ENCODE assay signal across 7 cellular contexts in genomic region chr1:196651637-196652215, GRCh38. TPM values are rescaled to one million over a fixed set of nuclear protein-coding genes. Genes with fewer than 3 reads are reported as not detected.
DNase-seq lines count a peak whose midpoint lies in the region; TF ChIP-seq lines count a peak whose summit lies in the region.

CFH (plus strand) TSS chr1:196652043; CDS start chr1:196652118, 75 bp downstream.

- H3K36me3 Mint-ChIP-seq in immature natural killer cell: no peaks in the 10 kb centered on the region

- no peaks in the 10 kb centered on the region for H3K4me1 ChIP-seq in thyroid gland

- TF ChIP-seq POLR2A in thyroid gland (IDR thresholded peaks at IDR 0.05): peak in 1 of 2 donors; percentile 70

- WGBS in adipose tissue, 3 donors: 2 to 28% (median 4%) methylated on average over 5 of the region's 5 CpGs
- WGBS in thyroid gland, 2 donors: 54 to 55% methylated on average over 5 of the region's 5 CpGs

- DNase-seq in LHCN-M2 (ENCODE audit: low read depth) (peak; percentile 95), immature natural killer cell (peak in 1 of 3 donors; percentile 4), thyroid gland (no peak), GM13977 (ENCODE audit: low spot score) (no peak), epidermal melanocyte (ENCODE audit: insufficient read length, low spot score) (no peak), NCI-H1694 treated with DMSO at 0.1 percent for 48 hours (lab: John Stamatoyannopoulos, UW) (no peak)

- H3K27me3 Mint-ChIP-seq in immature natural killer cell (ENCODE audit: low read depth in 3 of 3): peaks cover 0 to 1% (median 0%) of the 10 kb centered on the region in 3 donors

- H3K4me1 Mint-ChIP-seq in immature natural killer cell: peaks cover 20 to 25% of the 10 kb centered on the region in 2 donors

- H3K36me3 ChIP-seq in thyroid gland: no peaks in the 10 kb centered on the region

- H3K27ac Mint-ChIP-seq in immature natural killer cell: peak within 1 kb of the TSS; percentile 2 to 63 (median 21)

- no peak within 1 kb of the TSS for H3K27ac ChIP-seq in adipose tissue (ENCODE audit: low read depth, low read length)
- H3K27ac ChIP-seq in thyroid gland: peak within 1 kb of the TSS in 1 of 3 donors; percentile 19

- TF ChIP-seq CTCF in thyroid gland (IDR thresholded peaks at IDR 0.05) (no peak), GM13977 (IDR thresholded peaks at IDR 0.05; ENCODE audit: extremely low read depth, insufficient read depth, missing control alignments) (no peak)

- intact Hi-C loops in thyroid gland (cut with DNase I): loop anchor here (10.0 kb wide), 1 partner anchor 287 kb away; no protein-coding TSS in a partner anchor

- peaks cover 0 to 11% (median 1%) of the 10 kb centered on the region in 6 donors for H3K9me3 Mint-ChIP-seq in immature natural killer cell

- peak within 1 kb of the TSS; percentile 57 to 78 (median 70) for H3K4me3 Mint-ChIP-seq in immature natural killer cell

- no peak within 1 kb of the TSS for H3K4me3 ChIP-seq in thyroid gland (replicated peaks in 1 of 3)

- no peaks in the 10 kb centered on the region for H3K9me3 ChIP-seq in thyroid gland

- in situ Hi-C loops in GM13977 (cut with MboI; ENCODE audit: low pct_unique_long_range_greater_than_20kb, low sequenced_read_pairs, unreplicated experiment): loop anchor here (25.0 kb wide), 2 partner anchors 314 to 514 kb away; no protein-coding TSS in a partner anchor

- no peaks in the 10 kb centered on the region for H3K27me3 ChIP-seq in thyroid gland

RNA-seq across cellular contexts. Expression of gene CFH, which starts in this region (rescaled TPM):
- total RNA-seq in LHCN-M2 (2014; rRNA removed): 133 and 165 TPM in 2 replicates
- 30.9 TPM for polyA plus RNA-seq in LHCN-M2 (2012)
- 10 to 100 TPM in 2 of 3 donors, 1 to 10 TPM in 1; 6.4 to 37.7 (median 31.3) TPM for polyA plus RNA-seq in adipose tissue
- 1 to 10 TPM in 1 of 3 donors, under 1 TPM in 2; 0.19 to 4.9 (median 0.74) TPM for polyA plus RNA-seq in immature natural killer cell
- 100 to 1,000 TPM in 3 of 4 donors, 10 to 100 TPM in 1; 93.0 to 422 (median 229) TPM for total RNA-seq in thyroid gland
